In genomic region chr11:58289266-58289665, GRCh38 we compare ENCODE assay signal across 37 cellular contexts. TPM values are rescaled to one million over a fixed set of nuclear protein-coding genes. Genes with fewer than 3 reads are reported as not detected.
"Had no signal": no experiment of that assay in that cellular context is flagged by ENCODE, and none has a peak within 500 bp of the region (broad histone marks: within the 10 kb centered on the region; RNA-seq: fewer than 3 reads in every experiment).

No MANE protein-coding gene starts in this region.

- H3K36me3 ChIP-seq: adrenal gland, ascending aorta, breast epithelium, cardiac muscle cell, colonic mucosa, esophagus squamous epithelium, gastroesophageal sphincter had no signal

- H3K4me3 ChIP-seq: adrenal gland, ascending aorta, breast epithelium, cardiac muscle cell, colonic mucosa, esophagus squamous epithelium, gastroesophageal sphincter had no signal

- DNase-seq: activated CD4-positive, alpha-beta memory T cell treated with anti-CD3 and anti-CD28 coated beads for 36 hours; activated CD4-positive, alpha-beta T cell treated with anti-CD3 and anti-CD28 coated beads for 36 hours; activated CD4-positive, alpha-beta T cell treated with anti-CD3 and anti-CD28 coated beads, Interleukin-2, amount 10 ng/mL, durations not matched to agents 24 days and 14 days; activated CD4-positive, CD25-positive, alpha-beta regulatory T cell; activated CD4-positive, CD25-positive, alpha-beta regulatory T cell treated with anti-CD3 and anti-CD28 coated beads, Interleukin-2, amount 50 U/mL, for 72 hours; activated CD8-positive, alpha-beta memory T cell treated with anti-CD3 and anti-CD28 coated beads, Interleukin-2, amount 10 ng/mL, durations not matched to agents 7 days and 5 days; activated CD8-positive, alpha-beta memory T cell treated with anti-CD3 and anti-CD28 coated beads, Interleukin-2, amount 50 U/mL, for 4 hours; activated CD8-positive, alpha-beta T cell treated with anti-CD3 and anti-CD28 coated beads, Interleukin-2, amount 10 ng/mL, durations not matched to agents 7 days and 5 days; activated effector memory CD4-positive, alpha-beta T cell treated with anti-CD3 and anti-CD28 coated beads, Interleukin-2, amount 50 U/mL, for 16 hours; activated naive CD4-positive, alpha-beta T cell treated with anti-CD3 and anti-CD28 coated beads for 36 hours; activated naive CD8-positive, alpha-beta T cell treated with anti-CD3 and anti-CD28 coated beads for 36 hours; activated naive CD8-positive, alpha-beta T cell treated with anti-CD3 and anti-CD28 coated beads, Interleukin-2, amount 50 U/mL, for 24 hours; activated T-cell treated with anti-CD3 and anti-CD28 coated beads, Interleukin-2, amount 50 U/mL, for 1 hour; activated T-cell treated with anti-CD3 and anti-CD28 coated beads, Interleukin-2, amount 50 U/mL, for 48 hours; adrenal gland; central memory CD4-positive, alpha-beta T cell; cerebellar nuclear complex; colonic mucosa; effector CD8-positive, alpha-beta T cell; esophagus squamous epithelium; foreskin melanocyte; T-helper 2 cell had no signal

- H3K9me3 ChIP-seq: adrenal gland, ascending aorta, breast epithelium, colonic mucosa, esophagus squamous epithelium, gastroesophageal sphincter had no signal

- H3K4me1 ChIP-seq: adrenal gland, ascending aorta, breast epithelium, colonic mucosa, esophagus squamous epithelium, gastroesophageal sphincter had no signal

- H3K27me3 ChIP-seq: adrenal gland, ascending aorta, breast epithelium, cardiac muscle cell, colonic mucosa had no signal

- H3K27ac ChIP-seq: adrenal gland, ascending aorta, breast epithelium, cardiac muscle cell, colonic mucosa, epithelial cell of prostate, esophagus squamous epithelium, gastroesophageal sphincter had no signal

- ATAC-seq: activated CD4-positive, alpha-beta T cell treated with anti-CD3 and anti-CD28 coated beads for 36 hours; activated CD8-positive, alpha-beta memory T cell treated with anti-CD3 and anti-CD28 coated beads, Interleukin-2, amount 10 ng/mL, durations not matched to agents 7 days and 5 days; activated CD8-positive, alpha-beta T cell treated with anti-CD3 and anti-CD28 coated beads, Interleukin-2, amount 10 ng/mL, durations not matched to agents 7 days and 5 days; activated naive CD8-positive, alpha-beta T cell treated with anti-CD3 and anti-CD28 coated beads, Interleukin-2, amount 50 U/mL, for 24 hours; gastroesophageal sphincter had no signal

RNA-seq across cellular contexts. Expression of gene OR10W1, which starts 21.2 kb away (rescaled TPM):
- total RNA-seq: activated CD4-positive, alpha-beta memory T cell treated with anti-CD3 and anti-CD28 coated beads for 36 hours; activated CD4-positive, alpha-beta T cell treated with anti-CD3 and anti-CD28 coated beads for 36 hours; activated CD4-positive, alpha-beta T cell treated with anti-CD3 and anti-CD28 coated beads, Interleukin-2, amount 10 ng/mL, durations not matched to agents 24 days and 14 days; activated CD8-positive, alpha-beta memory T cell treated with anti-CD3 and anti-CD28 coated beads for 36 hours; activated CD8-positive, alpha-beta memory T cell treated with anti-CD3 and anti-CD28 coated beads, Interleukin-2, amount 10 ng/mL, durations not matched to agents 7 days and 5 days; activated CD8-positive, alpha-beta T cell treated with anti-CD3 and anti-CD28 coated beads, Interleukin-2, amount 10 ng/mL, durations not matched to agents 7 days and 5 days; activated naive CD4-positive, alpha-beta T cell treated with anti-CD3 and anti-CD28 coated beads for 36 hours; activated naive CD8-positive, alpha-beta T cell treated with anti-CD3 and anti-CD28 coated beads for 36 hours; activated T-helper 1 cell treated with anti-CD3 and anti-CD28 coated beads, Interleukin-12 subunit alpha, Interleukin-12 subunit beta, Interleukin-2, Interleukin-4 antibody, amounts not matched to agents 30 ng/mL and 10 ng/mL and 1 ng/mL, durations not matched to agents 14 hours and 24 hours and 36 hours; activated T-helper 2 cell treated with anti-CD3 and anti-CD28 coated beads, Interferon-gamma antibody, Interleukin-2, Interleukin-4, amounts not matched to agents 10 μg/mL and 5 μg/mL and 100 μg/mL, durations not matched to agents 14 hours and 24 hours and 36 hours; adrenal gland; ascending aorta; breast epithelium; cardiac muscle cell; colonic mucosa; dermis microvascular lymphatic vessel endothelial cell; endothelial cell of umbilical vein; esophagus squamous epithelium; fibroblast of lung; fibroblast of villous mesenchyme; gastroesophageal sphincter; glomerular endothelial cell; T-helper 1 cell treated with Interleukin-12 subunit alpha and Interleukin-12 subunit beta and Interleukin-4 antibody, amounts not matched to agents 30 ng/mL and 1 ng/mL, for 36 hours had no signal
- polyA plus RNA-seq: adrenal gland, cardiac muscle cell, endothelial cell of umbilical vein, esophagus, fibroblast of lung had no signal
